ENCODE assay signal across 22 cellular contexts in genomic region chr7:117892821-117893220, GRCh38. TPM values are rescaled to one million over a fixed set of nuclear protein-coding genes. Genes with fewer than 3 reads are reported as not detected.
DNase-seq lines count a peak whose midpoint lies in the region; ATAC-seq lines count a peak whose summit lies in the region.
"Had no signal": no experiment of that assay in that cellular context is flagged by ENCODE, and none has a peak within 500 bp of the region (broad histone marks: within the 10 kb centered on the region; RNA-seq: fewer than 3 reads in every experiment).

No MANE protein-coding gene starts in this region.

- peaks cover 26% of the 10 kb centered on the region for H3K4me1 ChIP-seq in HAP-1
- H3K4me1 ChIP-seq: BE2C had no signal

- H3K36me3 Mint-ChIP-seq in activated CD4-positive, alpha-beta memory T cell treated with anti-CD3 and anti-CD28 coated beads for 36 hours, result no peaks in the 10 kb centered on the region
- H3K36me3 Mint-ChIP-seq: CD4-positive, CD25-positive, alpha-beta regulatory T cell; CD8-positive, alpha-beta memory T cell; IgD-negative memory B cell had no signal

- DNase-seq in DMS53 (lab: John Stamatoyannopoulos, UW) (peak; percentile 52), HAP-1 (ENCODE audit: low spot score in 2 of 2) (peak; percentile 47 to 94), NCI-H345 (lab: John Stamatoyannopoulos, UW) (peak; percentile 27), NCI-H69 (lab: John Stamatoyannopoulos, UW) (peak; percentile 54), LoVo (ENCODE audit: low spot score) (no peak)
- DNase-seq in activated CD4-positive, alpha-beta memory T cell treated with anti-CD3 and anti-CD28 coated beads for 36 hours, result no peak
- DNase-seq: ACHN; BE2C; C1 segment of cervical spinal cord; CD4-positive, CD25-positive, alpha-beta regulatory T cell; CD8-positive, alpha-beta memory T cell; COR-L47; DMS 273 treated with DMSO at 0.1 percent for 48 hours; DMS79; GDM1; GM23248; HFFc6 had no signal

- POLR2A ChIA-PET in activated CD4-positive, alpha-beta memory T cell treated with anti-CD3 and anti-CD28 coated beads for 36 hours (lab: Charles Lee), result no interaction called here

- no peaks in the 10 kb centered on the region for H3K27me3 ChIP-seq in HAP-1 (ENCODE audit: low read depth)

- no peaks in the 10 kb centered on the region for H3K36me3 ChIP-seq in HAP-1 (replicated peaks)
- H3K36me3 ChIP-seq: BE2C had no signal

- H3K27ac Mint-ChIP-seq in activated CD4-positive, alpha-beta memory T cell treated with anti-CD3 and anti-CD28 coated beads for 36 hours, result no peak overlapping the region
- H3K27ac Mint-ChIP-seq: CD4-positive, CD25-positive, alpha-beta regulatory T cell; CD8-positive, alpha-beta memory T cell; HFFc6; IgD-negative memory B cell had no signal

- in situ Hi-C loops in HAP-1 (cut with MboI; ENCODE audit: low sequenced_read_pairs), result no loop called here

- intact Hi-C loops in activated CD4-positive, alpha-beta memory T cell treated with anti-CD3 and anti-CD28 coated beads for 36 hours (cut with micrococcal nuclease), result no loop called here

- no peaks in the 10 kb centered on the region for H3K4me1 Mint-ChIP-seq in activated CD4-positive, alpha-beta memory T cell treated with anti-CD3 and anti-CD28 coated beads for 36 hours (ENCODE audit: low read depth)
- H3K4me1 Mint-ChIP-seq: CD4-positive, CD25-positive, alpha-beta regulatory T cell; CD8-positive, alpha-beta memory T cell; IgD-negative memory B cell had no signal

- CTCF ChIA-PET in activated CD4-positive, alpha-beta memory T cell treated with anti-CD3 and anti-CD28 coated beads for 36 hours (lab: Charles Lee), result no interaction called here

- no peaks in the 10 kb centered on the region for H3K9me3 ChIP-seq in HAP-1
- H3K9me3 ChIP-seq: BE2C had no signal

- H3K4me3 Mint-ChIP-seq in activated CD4-positive, alpha-beta memory T cell treated with anti-CD3 and anti-CD28 coated beads for 36 hours, result no peak overlapping the region
- H3K4me3 Mint-ChIP-seq: CD4-positive, CD25-positive, alpha-beta regulatory T cell; CD8-positive, alpha-beta memory T cell; HFFc6; IgD-negative memory B cell had no signal

- no peak overlapping the region for H3K4me3 ChIP-seq in HAP-1
- H3K4me3 ChIP-seq: GM23248 had no signal

- no peaks in the 10 kb centered on the region for H3K9me3 Mint-ChIP-seq in activated CD4-positive, alpha-beta memory T cell treated with anti-CD3 and anti-CD28 coated beads for 36 hours
- H3K9me3 Mint-ChIP-seq: CD8-positive, alpha-beta memory T cell had no signal

- no peaks in the 10 kb centered on the region for H3K27me3 Mint-ChIP-seq in activated CD4-positive, alpha-beta memory T cell treated with anti-CD3 and anti-CD28 coated beads for 36 hours
- H3K27me3 Mint-ChIP-seq: CD8-positive, alpha-beta memory T cell had no signal

- no peak for ATAC-seq in HG02610 (IDR thresholded peaks at IDR 0.05; ENCODE audit: unreplicated experiment)
- ATAC-seq: HCT116, HepG2 had no signal

RNA-seq across cellular contexts. Expression of gene CTTNBP2, which starts 19.6 kb away (rescaled TPM):
- not detected for total RNA-seq in activated CD4-positive, alpha-beta memory T cell treated with anti-CD3 and anti-CD28 coated beads for 36 hours
- total RNA-seq: A172; CD4-positive, CD25-positive, alpha-beta regulatory T cell; CD8-positive, alpha-beta memory T cell; GM23248; HepG2; HFFc6 had no signal

Comparison
In these comparisons a context has a peak if more than half of its experiments do, and no peak if none do; other contexts are left out.
1. DNase-seq: peak in DMS53 (single experiment), HAP-1 (2 of 2), NCI-H345 (single experiment) and NCI-H69 (single experiment); none in LoVo (single experiment) and activated CD4-positive, alpha-beta memory T cell treated with anti-CD3 and anti-CD28 coated beads for 36 hours (single experiment).